1 cellular context compared by ENCODE assay signal in the genomic region with DNA sequence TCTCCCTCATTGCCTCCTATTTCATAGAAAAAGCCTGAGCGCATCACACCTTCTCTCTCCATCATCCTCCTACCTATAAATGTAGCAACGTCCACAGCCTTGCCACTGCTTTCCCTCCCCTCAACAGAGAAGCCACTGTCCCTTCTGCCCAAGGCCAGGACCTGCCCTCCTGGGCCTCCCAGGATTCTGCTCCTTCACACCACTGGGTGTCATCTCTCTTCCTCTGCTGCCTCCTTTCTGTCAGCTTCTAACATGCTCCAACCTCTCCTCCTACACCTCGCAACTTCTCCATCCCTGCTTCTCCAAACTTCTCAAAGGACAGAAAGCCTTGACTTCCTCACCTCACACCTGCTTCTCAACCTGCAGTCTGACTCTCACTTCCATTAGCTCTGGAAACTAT.
TF ChIP-seq lines count a peak whose summit lies in the region.

No MANE protein-coding gene starts in this region.

TF ChIP-seq in H1, 55 proteins besides CTCF, POLR2A, EP300 and RAD21:
- TF ChIP-seq, protein P1, sequence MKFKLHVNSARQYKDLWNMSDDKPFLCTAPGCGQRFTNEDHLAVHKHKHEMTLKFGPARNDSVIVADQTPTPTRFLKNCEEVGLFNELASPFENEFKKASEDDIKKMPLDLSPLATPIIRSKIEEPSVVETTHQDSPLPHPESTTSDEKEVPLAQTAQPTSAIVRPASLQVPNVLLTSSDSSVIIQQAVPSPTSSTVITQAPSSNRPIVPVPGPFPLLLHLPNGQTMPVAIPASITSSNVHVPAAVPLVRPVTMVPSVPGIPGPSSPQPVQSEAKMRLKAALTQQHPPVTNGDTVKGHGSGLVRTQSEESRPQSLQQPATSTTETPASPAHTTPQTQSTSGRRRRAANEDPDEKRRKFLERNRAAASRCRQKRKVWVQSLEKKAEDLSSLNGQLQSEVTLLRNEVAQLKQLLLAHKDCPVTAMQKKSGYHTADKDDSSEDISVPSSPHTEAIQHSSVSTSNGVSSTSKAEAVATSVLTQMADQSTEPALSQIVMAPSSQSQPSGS (IDR thresholded peaks at IDR 0.05; ENCODE audit: low read length), result no peak
- TF ChIP-seq TBP (IDR thresholded peaks at IDR 0.05; ENCODE audit: low read depth, low read length), result no peak
- TF ChIP-seq SIRT6 (IDR thresholded peaks at IDR 0.05; ENCODE audit: low read length), result no peak
- no peak for TF ChIP-seq CHD2 (IDR thresholded peaks at IDR 0.05; ENCODE audit: low read length)
- TF ChIP-seq SP1 (IDR thresholded peaks at IDR 0.05; ENCODE audit: low read depth, low read length), result no peak
- no peak for TF ChIP-seq KDM5A (IDR thresholded peaks at IDR 0.05; ENCODE audit: low read length)
- TF ChIP-seq, protein P2, sequence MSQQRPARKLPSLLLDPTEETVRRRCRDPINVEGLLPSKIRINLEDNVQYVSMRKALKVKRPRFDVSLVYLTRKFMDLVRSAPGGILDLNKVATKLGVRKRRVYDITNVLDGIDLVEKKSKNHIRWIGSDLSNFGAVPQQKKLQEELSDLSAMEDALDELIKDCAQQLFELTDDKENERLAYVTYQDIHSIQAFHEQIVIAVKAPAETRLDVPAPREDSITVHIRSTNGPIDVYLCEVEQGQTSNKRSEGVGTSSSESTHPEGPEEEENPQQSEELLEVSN (IDR thresholded peaks at IDR 0.05), result no peak
- TF ChIP-seq RFX5 (IDR thresholded peaks at IDR 0.05; ENCODE audit: borderline replicate concordance, low read depth, low read length), result no peak
- no peak for TF ChIP-seq SIN3A (conservative IDR thresholded peaks at IDR 0.05 in 1 of 2, IDR thresholded peaks at IDR 0.05 in 1 of 2; ENCODE audit: low read depth in 1 of 2, low read length in 2 of 2)
- TF ChIP-seq TAF7 (optimal IDR thresholded peaks at IDR 0.05; ENCODE audit: borderline replicate concordance, low read depth, low read length), result no peak
- TF ChIP-seq ASH2L (IDR thresholded peaks at IDR 0.05; ENCODE audit: low read length), result no peak
- TF ChIP-seq BCL11A (IDR thresholded peaks at IDR 0.05; ENCODE audit: low read depth in 2 of 2, low read length in 2 of 2), result no peak
- TF ChIP-seq CHD1 (IDR thresholded peaks at IDR 0.05; ENCODE audit: low read depth, low read length), result no peak
- TF ChIP-seq SRF (IDR thresholded peaks at IDR 0.05; ENCODE audit: low read depth, low read length), result no peak
- no peak for TF ChIP-seq HDAC2 (IDR thresholded peaks at IDR 0.05; ENCODE audit: borderline replicate concordance in 1 of 2, low read depth in 2 of 2, low read length in 2 of 2)
- no peak for TF ChIP-seq MAFK (IDR thresholded peaks at IDR 0.05; ENCODE audit: low read depth, low read length)
- TF ChIP-seq GABPA (IDR thresholded peaks at IDR 0.05; ENCODE audit: borderline replicate concordance, insufficient read depth, low read length), result no peak
- no peak for TF ChIP-seq CBX5 (IDR thresholded peaks at IDR 0.05; ENCODE audit: low read depth, low read length)
- TF ChIP-seq POLR2AphosphoS5 (IDR thresholded peaks at IDR 0.05; ENCODE audit: low read depth, low read length), result no peak
TF ChIP-seq in H1: peak in this region for 0.
